1 cellular context compared by ENCODE assay signal in the genomic region with DNA sequence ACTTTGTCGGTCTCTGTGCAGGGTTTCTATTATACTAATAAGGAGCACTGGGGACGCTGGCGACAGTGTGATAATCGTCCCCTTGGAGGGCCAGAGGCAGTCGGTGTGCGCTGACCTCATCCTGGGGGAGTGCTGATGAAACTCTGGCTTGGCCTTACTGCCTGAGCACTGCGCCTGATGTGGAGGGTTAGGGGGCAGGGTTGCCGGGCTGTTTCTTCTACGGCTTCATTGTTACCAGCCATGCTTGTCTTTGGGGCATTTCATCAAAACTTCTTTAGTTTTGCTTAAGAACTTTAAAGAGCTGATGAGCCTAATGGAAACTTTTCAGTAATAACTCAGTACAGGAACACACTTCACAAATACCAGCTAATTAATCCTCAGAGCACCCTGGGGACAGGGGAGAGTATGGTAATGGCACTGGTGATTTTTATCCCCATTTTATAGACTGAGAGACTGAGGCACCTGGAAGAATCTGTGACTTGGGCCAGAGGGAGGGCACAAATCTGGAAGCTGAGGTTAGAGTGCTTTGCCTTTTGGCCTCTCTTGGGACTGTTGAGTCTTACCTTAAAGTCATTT.
TF ChIP-seq lines count a peak whose summit lies in the region.

No MANE protein-coding gene starts in this region.

TF ChIP-seq in K562, 482 proteins besides CTCF, POLR2A, EP300 and RAD21 (continued from another document and continues in another):
- TF ChIP-seq, protein P1, sequence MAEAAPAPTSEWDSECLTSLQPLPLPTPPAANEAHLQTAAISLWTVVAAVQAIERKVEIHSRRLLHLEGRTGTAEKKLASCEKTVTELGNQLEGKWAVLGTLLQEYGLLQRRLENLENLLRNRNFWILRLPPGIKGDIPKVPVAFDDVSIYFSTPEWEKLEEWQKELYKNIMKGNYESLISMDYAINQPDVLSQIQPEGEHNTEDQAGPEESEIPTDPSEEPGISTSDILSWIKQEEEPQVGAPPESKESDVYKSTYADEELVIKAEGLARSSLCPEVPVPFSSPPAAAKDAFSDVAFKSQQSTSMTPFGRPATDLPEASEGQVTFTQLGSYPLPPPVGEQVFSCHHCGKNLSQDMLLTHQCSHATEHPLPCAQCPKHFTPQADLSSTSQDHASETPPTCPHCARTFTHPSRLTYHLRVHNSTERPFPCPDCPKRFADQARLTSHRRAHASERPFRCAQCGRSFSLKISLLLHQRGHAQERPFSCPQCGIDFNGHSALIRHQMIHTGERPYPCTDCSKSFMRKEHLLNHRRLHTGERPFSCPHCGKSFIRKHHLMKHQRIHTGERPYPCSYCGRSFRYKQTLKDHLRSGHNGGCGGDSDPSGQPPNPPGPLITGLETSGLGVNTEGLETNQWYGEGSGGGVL (CRISPR knock-in tag; IDR thresholded peaks at IDR 0.05): no peak
- TF ChIP-seq POLR2AphosphoS2 (IDR thresholded peaks at IDR 0.05; ENCODE audit: low read length): no peak
- TF ChIP-seq, protein P2, sequence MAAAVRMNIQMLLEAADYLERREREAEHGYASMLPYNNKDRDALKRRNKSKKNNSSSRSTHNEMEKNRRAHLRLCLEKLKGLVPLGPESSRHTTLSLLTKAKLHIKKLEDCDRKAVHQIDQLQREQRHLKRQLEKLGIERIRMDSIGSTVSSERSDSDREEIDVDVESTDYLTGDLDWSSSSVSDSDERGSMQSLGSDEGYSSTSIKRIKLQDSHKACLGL (CRISPR knock-in tag; IDR thresholded peaks at IDR 0.05; ENCODE audit: borderline replicate concordance, poor library complexity, severe bottlenecking): no peak
- peak; percentile 55; the same call in 1 of the 2 replicates for TF ChIP-seq SOX6 (IDR thresholded peaks at IDR 0.05)
- TF ChIP-seq MXI1 (IDR thresholded peaks at IDR 0.05; ENCODE audit: low read depth, low read length): no peak
- no peak for TF ChIP-seq ZNF764 (CRISPR knock-in tag; IDR thresholded peaks at IDR 0.05; ENCODE audit: low read depth)
- TF ChIP-seq FOXA3 (CRISPR knock-in tag; conservative IDR thresholded peaks at IDR 0.05 in 1 of 2, IDR thresholded peaks at IDR 0.05 in 1 of 2): no peak
- TF ChIP-seq CREBBP (IDR thresholded peaks at IDR 0.05; ENCODE audit: low read depth, low read length): no peak
- TF ChIP-seq NR3C1 (CRISPR knock-in tag; IDR thresholded peaks at IDR 0.05): no peak
- TF ChIP-seq, protein P3, sequence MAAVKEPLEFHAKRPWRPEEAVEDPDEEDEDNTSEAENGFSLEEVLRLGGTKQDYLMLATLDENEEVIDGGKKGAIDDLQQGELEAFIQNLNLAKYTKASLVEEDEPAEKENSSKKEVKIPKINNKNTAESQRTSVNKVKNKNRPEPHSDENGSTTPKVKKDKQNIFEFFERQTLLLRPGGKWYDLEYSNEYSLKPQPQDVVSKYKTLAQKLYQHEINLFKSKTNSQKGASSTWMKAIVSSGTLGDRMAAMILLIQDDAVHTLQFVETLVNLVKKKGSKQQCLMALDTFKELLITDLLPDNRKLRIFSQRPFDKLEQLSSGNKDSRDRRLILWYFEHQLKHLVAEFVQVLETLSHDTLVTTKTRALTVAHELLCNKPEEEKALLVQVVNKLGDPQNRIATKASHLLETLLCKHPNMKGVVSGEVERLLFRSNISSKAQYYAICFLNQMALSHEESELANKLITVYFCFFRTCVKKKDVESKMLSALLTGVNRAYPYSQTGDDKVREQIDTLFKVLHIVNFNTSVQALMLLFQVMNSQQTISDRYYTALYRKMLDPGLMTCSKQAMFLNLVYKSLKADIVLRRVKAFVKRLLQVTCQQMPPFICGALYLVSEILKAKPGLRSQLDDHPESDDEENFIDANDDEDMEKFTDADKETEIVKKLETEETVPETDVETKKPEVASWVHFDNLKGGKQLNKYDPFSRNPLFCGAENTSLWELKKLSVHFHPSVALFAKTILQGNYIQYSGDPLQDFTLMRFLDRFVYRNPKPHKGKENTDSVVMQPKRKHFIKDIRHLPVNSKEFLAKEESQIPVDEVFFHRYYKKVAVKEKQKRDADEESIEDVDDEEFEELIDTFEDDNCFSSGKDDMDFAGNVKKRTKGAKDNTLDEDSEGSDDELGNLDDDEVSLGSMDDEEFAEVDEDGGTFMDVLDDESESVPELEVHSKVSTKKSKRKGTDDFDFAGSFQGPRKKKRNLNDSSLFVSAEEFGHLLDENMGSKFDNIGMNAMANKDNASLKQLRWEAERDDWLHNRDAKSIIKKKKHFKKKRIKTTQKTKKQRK (IDR thresholded peaks at IDR 0.05; ENCODE audit: borderline replicate concordance, low read depth, low read length): no peak
- TF ChIP-seq, protein P4, sequence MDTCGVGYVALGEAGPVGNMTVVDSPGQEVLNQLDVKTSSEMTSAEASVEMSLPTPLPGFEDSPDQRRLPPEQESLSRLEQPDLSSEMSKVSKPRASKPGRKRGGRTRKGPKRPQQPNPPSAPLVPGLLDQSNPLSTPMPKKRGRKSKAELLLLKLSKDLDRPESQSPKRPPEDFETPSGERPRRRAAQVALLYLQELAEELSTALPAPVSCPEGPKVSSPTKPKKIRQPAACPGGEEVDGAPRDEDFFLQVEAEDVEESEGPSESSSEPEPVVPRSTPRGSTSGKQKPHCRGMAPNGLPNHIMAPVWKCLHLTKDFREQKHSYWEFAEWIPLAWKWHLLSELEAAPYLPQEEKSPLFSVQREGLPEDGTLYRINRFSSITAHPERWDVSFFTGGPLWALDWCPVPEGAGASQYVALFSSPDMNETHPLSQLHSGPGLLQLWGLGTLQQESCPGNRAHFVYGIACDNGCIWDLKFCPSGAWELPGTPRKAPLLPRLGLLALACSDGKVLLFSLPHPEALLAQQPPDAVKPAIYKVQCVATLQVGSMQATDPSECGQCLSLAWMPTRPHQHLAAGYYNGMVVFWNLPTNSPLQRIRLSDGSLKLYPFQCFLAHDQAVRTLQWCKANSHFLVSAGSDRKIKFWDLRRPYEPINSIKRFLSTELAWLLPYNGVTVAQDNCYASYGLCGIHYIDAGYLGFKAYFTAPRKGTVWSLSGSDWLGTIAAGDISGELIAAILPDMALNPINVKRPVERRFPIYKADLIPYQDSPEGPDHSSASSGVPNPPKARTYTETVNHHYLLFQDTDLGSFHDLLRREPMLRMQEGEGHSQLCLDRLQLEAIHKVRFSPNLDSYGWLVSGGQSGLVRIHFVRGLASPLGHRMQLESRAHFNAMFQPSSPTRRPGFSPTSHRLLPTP (IDR thresholded peaks at IDR 0.05; ENCODE audit: borderline replicate concordance, extremely low read depth, insufficient read length): no peak
- TF ChIP-seq, protein P5, sequence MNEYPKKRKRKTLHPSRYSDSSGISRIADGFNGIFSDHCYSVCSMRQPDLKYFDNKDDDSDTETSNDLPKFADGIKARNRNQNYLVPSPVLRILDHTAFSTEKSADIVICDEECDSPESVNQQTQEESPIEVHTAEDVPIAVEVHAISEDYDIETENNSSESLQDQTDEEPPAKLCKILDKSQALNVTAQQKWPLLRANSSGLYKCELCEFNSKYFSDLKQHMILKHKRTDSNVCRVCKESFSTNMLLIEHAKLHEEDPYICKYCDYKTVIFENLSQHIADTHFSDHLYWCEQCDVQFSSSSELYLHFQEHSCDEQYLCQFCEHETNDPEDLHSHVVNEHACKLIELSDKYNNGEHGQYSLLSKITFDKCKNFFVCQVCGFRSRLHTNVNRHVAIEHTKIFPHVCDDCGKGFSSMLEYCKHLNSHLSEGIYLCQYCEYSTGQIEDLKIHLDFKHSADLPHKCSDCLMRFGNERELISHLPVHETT (CRISPR knock-in tag; conservative IDR thresholded peaks at IDR 0.05 in 1 of 2, IDR thresholded peaks at IDR 0.05 in 1 of 2): no peak
- TF ChIP-seq, protein P6, sequence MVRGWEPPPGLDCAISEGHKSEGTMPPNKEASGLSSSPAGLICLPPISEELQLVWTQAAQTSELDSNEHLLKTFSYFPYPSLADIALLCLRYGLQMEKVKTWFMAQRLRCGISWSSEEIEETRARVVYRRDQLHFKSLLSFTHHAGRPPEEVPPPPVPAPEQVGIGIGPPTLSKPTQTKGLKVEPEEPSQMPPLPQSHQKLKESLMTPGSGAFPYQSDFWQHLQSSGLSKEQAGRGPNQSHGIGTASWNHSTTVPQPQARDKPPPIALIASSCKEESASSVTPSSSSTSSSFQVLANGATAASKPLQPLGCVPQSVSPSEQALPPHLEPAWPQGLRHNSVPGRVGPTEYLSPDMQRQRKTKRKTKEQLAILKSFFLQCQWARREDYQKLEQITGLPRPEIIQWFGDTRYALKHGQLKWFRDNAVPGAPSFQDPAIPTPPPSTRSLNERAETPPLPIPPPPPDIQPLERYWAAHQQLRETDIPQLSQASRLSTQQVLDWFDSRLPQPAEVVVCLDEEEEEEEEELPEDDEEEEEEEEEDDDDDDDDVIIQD (CRISPR knock-in tag; IDR thresholded peaks at IDR 0.05): no peak
- peak; percentile 97 for TF ChIP-seq CEBPG (CRISPR knock-in tag; IDR thresholded peaks at IDR 0.05)
- peak; percentile 47 to 79 for TF ChIP-seq CEBPG (tag; conservative IDR thresholded peaks at IDR 0.05 in 1 of 2, IDR thresholded peaks at IDR 0.05 in 1 of 2)
- TF ChIP-seq SMARCC2 (IDR thresholded peaks at IDR 0.05; ENCODE audit: low read depth): no peak
- TF ChIP-seq ZNF239 (CRISPR knock-in tag; IDR thresholded peaks at IDR 0.05): 0 out of 2 replicates have a peak, but pooled peaks have one; percentile 41
- 0 out of 2 replicates have a peak, but pooled peaks have one; percentile 38 for TF ChIP-seq POLR2H (tag; IDR thresholded peaks at IDR 0.05; ENCODE audit: low read depth)
- TF ChIP-seq, protein P7, sequence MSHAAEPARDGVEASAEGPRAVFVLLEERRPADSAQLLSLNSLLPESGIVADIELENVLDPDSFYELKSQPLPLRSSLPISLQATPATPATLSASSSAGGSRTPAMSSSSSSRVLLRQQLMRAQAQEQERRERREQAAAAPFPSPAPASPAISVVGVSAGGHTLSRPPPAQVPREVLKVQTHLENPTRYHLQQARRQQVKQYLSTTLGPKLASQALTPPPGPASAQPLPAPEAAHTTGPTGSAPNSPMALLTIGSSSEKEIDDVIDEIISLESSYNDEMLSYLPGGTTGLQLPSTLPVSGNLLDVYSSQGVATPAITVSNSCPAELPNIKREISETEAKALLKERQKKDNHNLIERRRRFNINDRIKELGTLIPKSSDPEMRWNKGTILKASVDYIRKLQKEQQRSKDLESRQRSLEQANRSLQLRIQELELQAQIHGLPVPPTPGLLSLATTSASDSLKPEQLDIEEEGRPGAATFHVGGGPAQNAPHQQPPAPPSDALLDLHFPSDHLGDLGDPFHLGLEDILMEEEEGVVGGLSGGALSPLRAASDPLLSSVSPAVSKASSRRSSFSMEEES (CRISPR knock-in tag; IDR thresholded peaks at IDR 0.05): no peak
- TF ChIP-seq ZC3H8 (IDR thresholded peaks at IDR 0.05): no peak
- TF ChIP-seq ARID1B (IDR thresholded peaks at IDR 0.05): peak; percentile 61
- TF ChIP-seq ZNF785 (CRISPR knock-in tag; IDR thresholded peaks at IDR 0.05): no peak
- no peak for TF ChIP-seq KLF1 (tag; IDR thresholded peaks at IDR 0.05)
- TF ChIP-seq CC2D1A (IDR thresholded peaks at IDR 0.05): no peak
- TF ChIP-seq PCBP2 (IDR thresholded peaks at IDR 0.05; ENCODE audit: low read depth, low read length, poor library complexity, severe bottlenecking): no peak
- 0 out of 2 replicates have a peak, but pooled peaks have one; percentile 59 for TF ChIP-seq ERF (CRISPR knock-in tag; IDR thresholded peaks at IDR 0.05)
- TF ChIP-seq, protein P8, sequence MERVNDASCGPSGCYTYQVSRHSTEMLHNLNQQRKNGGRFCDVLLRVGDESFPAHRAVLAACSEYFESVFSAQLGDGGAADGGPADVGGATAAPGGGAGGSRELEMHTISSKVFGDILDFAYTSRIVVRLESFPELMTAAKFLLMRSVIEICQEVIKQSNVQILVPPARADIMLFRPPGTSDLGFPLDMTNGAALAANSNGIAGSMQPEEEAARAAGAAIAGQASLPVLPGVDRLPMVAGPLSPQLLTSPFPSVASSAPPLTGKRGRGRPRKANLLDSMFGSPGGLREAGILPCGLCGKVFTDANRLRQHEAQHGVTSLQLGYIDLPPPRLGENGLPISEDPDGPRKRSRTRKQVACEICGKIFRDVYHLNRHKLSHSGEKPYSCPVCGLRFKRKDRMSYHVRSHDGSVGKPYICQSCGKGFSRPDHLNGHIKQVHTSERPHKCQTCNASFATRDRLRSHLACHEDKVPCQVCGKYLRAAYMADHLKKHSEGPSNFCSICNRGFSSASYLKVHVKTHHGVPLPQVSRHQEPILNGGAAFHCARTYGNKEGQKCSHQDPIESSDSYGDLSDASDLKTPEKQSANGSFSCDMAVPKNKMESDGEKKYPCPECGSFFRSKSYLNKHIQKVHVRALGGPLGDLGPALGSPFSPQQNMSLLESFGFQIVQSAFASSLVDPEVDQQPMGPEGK (CRISPR knock-in tag; IDR thresholded peaks at IDR 0.05; ENCODE audit: borderline replicate concordance): no peak
- TF ChIP-seq HIVEP1 (CRISPR knock-in tag; IDR thresholded peaks at IDR 0.05): no peak
- no peak for TF ChIP-seq HNRNPLL (IDR thresholded peaks at IDR 0.05; ENCODE audit: low read depth, low read length, poor library complexity, severe bottlenecking)
- no peak for TF ChIP-seq TCF7 (IDR thresholded peaks at IDR 0.05; ENCODE audit: borderline replicate concordance)
- TF ChIP-seq SREBF2 (CRISPR knock-in tag; IDR thresholded peaks at IDR 0.05): no peak
- no peak for TF ChIP-seq ZBTB7A (IDR thresholded peaks at IDR 0.05; ENCODE audit: borderline replicate concordance, control insufficient read depth, low read depth, low read length)
- TF ChIP-seq, protein P9, sequence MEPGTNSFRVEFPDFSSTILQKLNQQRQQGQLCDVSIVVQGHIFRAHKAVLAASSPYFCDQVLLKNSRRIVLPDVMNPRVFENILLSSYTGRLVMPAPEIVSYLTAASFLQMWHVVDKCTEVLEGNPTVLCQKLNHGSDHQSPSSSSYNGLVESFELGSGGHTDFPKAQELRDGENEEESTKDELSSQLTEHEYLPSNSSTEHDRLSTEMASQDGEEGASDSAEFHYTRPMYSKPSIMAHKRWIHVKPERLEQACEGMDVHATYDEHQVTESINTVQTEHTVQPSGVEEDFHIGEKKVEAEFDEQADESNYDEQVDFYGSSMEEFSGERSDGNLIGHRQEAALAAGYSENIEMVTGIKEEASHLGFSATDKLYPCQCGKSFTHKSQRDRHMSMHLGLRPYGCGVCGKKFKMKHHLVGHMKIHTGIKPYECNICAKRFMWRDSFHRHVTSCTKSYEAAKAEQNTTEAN (CRISPR knock-in tag; IDR thresholded peaks at IDR 0.05): no peak
- peak; percentile 74; the same call in 1 of the 2 replicates for TF ChIP-seq ADNP (tag; IDR thresholded peaks at IDR 0.05)
- no peak for TF ChIP-seq MAFF (IDR thresholded peaks at IDR 0.05; ENCODE audit: low read length)
- no peak for TF ChIP-seq ETV6 (IDR thresholded peaks at IDR 0.05; ENCODE audit: borderline replicate concordance in 1 of 2, low read depth in 2 of 2, low read length in 1 of 2)
- no peak for TF ChIP-seq ETV6 (CRISPR knock-in tag; IDR thresholded peaks at IDR 0.05; ENCODE audit: borderline replicate concordance)
- no peak for TF ChIP-seq MCM2 (IDR thresholded peaks at IDR 0.05; ENCODE audit: low read depth)
- no peak for TF ChIP-seq MCM7 (IDR thresholded peaks at IDR 0.05)
- TF ChIP-seq ATF1 (CRISPR knock-in tag; IDR thresholded peaks at IDR 0.05): no peak
- peak; percentile 52 for TF ChIP-seq ATF1 (tag; IDR thresholded peaks at IDR 0.05)
- no peak for TF ChIP-seq XRCC3 (IDR thresholded peaks at IDR 0.05)
- no peak for TF ChIP-seq PHF21A (IDR thresholded peaks at IDR 0.05; ENCODE audit: borderline replicate concordance, low read depth)
- TF ChIP-seq FOS (IDR thresholded peaks at IDR 0.05; ENCODE audit: extremely low read depth, insufficient read length): no peak
- peak; percentile 87; the same call in 1 of the 2 replicates for TF ChIP-seq ZNF589 (CRISPR knock-in tag; IDR thresholded peaks at IDR 0.05; ENCODE audit: low read depth)
- TF ChIP-seq RBBP5 (IDR thresholded peaks at IDR 0.05; ENCODE audit: borderline replicate concordance, insufficient read depth, low read length, poor library complexity, severe bottlenecking): no peak
- no peak for TF ChIP-seq RB1 (IDR thresholded peaks at IDR 0.05; ENCODE audit: low read depth)
- TF ChIP-seq EZH2 (IDR thresholded peaks at IDR 0.05; ENCODE audit: borderline replicate concordance, low read depth, low read length): no peak
